In genomic region chr1:62311473-62311943, GRCh38 we compare ENCODE assay signal across 19 cellular contexts.
DNase-seq lines count a peak whose midpoint lies in the region; ATAC-seq and TF ChIP-seq lines count a peak whose summit lies in the region.
"Had no signal": no experiment of that assay in that cellular context is flagged by ENCODE, and none has a peak within 500 bp of the region (broad histone marks: within the 10 kb centered on the region; RNA-seq: fewer than 3 reads in every experiment).

No MANE protein-coding gene starts in this region.

- no peak overlapping the region for H3K27ac ChIP-seq in BLaER1
- H3K27ac ChIP-seq: gastroesophageal sphincter, left lung, psoas muscle, skin epidermis, vagina had no signal

- ATAC-seq in SK-N-SH treated with all-trans-retinoic acid at 6 μM for 48 hours (no peak), HG03025 (IDR thresholded peaks at IDR 0.05; ENCODE audit: low FRiP score, unreplicated experiment) (no peak)
- ATAC-seq: gastroesophageal sphincter, left lung, psoas muscle had no signal

- no peaks in the 10 kb centered on the region for H3K27me3 ChIP-seq in BLaER1
- H3K27me3 ChIP-seq: left lung, vagina had no signal

- H3K9ac ChIP-seq in BLaER1: no peak overlapping the region

- 0 out of 2 replicates have a peak overlapping the region, but pooled peaks have one; percentile 3 for H3K4me2 ChIP-seq in BLaER1

- H3K4me3 ChIP-seq in BLaER1: no peak overlapping the region
- H3K4me3 ChIP-seq in NB4 (ENCODE audit: low read depth, low read length): no peak overlapping the region
- H3K4me3 ChIP-seq: gastroesophageal sphincter, left lung, psoas muscle, skin epidermis, vagina had no signal

- no peak for TF ChIP-seq CTCF in NB4 (IDR thresholded peaks at IDR 0.05; ENCODE audit: low read depth, low read length)

- no peaks in the 10 kb centered on the region for H4K20me1 ChIP-seq in BLaER1

- no peak for TF ChIP-seq POLR2A in NB4 (IDR thresholded peaks at IDR 0.05; ENCODE audit: extremely low read depth, insufficient read length)

- H3K36me3 ChIP-seq in BLaER1: no peaks in the 10 kb centered on the region
- H3K36me3 ChIP-seq: gastroesophageal sphincter, left lung, vagina had no signal

- peaks cover 20% of the 10 kb centered on the region for H3K4me1 ChIP-seq in BLaER1
- H3K4me1 ChIP-seq: gastroesophageal sphincter, left lung, psoas muscle, vagina had no signal

- DNase-seq in NB4 (ENCODE audit: low read depth): peak; percentile 51
- peak; percentile 72 for DNase-seq in left kidney (ENCODE audit: low read depth, low spot score)
- no peak for DNase-seq in Ammon's horn (ENCODE audit: low spot score)
- DNase-seq in AML-193 (lab: John Stamatoyannopoulos, UW): no peak
- no peak for DNase-seq in AG08396 (ENCODE audit: low spot score)
- DNase-seq: activated CD4-positive, alpha-beta memory T cell treated with anti-CD3 and anti-CD28 coated beads for 36 hours; activated naive CD4-positive, alpha-beta T cell treated with anti-CD3 and anti-CD28 coated beads for 36 hours; CD4-positive, alpha-beta memory T cell; left lung; NCI-H1436 treated with DMSO at 0.1 percent for 48 hours; NCI-H226; psoas muscle; stimulated activated CD4-positive, alpha-beta T cell treated with anti-CD3 and anti-CD28 coated beads, Interleukin-4, amount 100 ng/mL, for 4 hours had no signal

- H3K9me3 ChIP-seq in BLaER1: no peaks in the 10 kb centered on the region
- H3K9me3 ChIP-seq: gastroesophageal sphincter, left lung, psoas muscle, vagina had no signal

TF ChIP-seq in SK-N-SH treated with all-trans-retinoic acid at 6 μM for 48 hours, 23 proteins besides CTCF, POLR2A, EP300 and RAD21:
- TF ChIP-seq TSHZ2 (CRISPR knock-in tag; IDR thresholded peaks at IDR 0.05) (peak; percentile 41; the same call in 1 of the 2 replicates), TCF4 (CRISPR knock-in tag; IDR thresholded peaks at IDR 0.05; ENCODE audit: borderline replicate concordance) (0 out of 2 replicates have a peak, but pooled peaks have one; percentile 11), PATZ1 (CRISPR knock-in tag; IDR thresholded peaks at IDR 0.05; ENCODE audit: borderline replicate concordance) (peak; percentile 64; the same call in 1 of the 2 replicates), ISL1 (CRISPR knock-in tag; IDR thresholded peaks at IDR 0.05) (peak; percentile 79), TOX (CRISPR knock-in tag; IDR thresholded peaks at IDR 0.05; ENCODE audit: borderline replicate concordance) (no peak)
TF ChIP-seq in SK-N-SH treated with all-trans-retinoic acid at 6 μM for 48 hours: peak in this region for 4.

Comparison
In these comparisons a context has a peak if more than half of its experiments do, and no peak if none do; other contexts are left out.
1. DNase-seq: peak in NB4 (single experiment) and left kidney (single experiment); none in Ammon's horn (single experiment), AML-193 (0 of 2) and AG08396 (single experiment).